8 cellular contexts compared by ENCODE assay signal in the genomic region with DNA sequence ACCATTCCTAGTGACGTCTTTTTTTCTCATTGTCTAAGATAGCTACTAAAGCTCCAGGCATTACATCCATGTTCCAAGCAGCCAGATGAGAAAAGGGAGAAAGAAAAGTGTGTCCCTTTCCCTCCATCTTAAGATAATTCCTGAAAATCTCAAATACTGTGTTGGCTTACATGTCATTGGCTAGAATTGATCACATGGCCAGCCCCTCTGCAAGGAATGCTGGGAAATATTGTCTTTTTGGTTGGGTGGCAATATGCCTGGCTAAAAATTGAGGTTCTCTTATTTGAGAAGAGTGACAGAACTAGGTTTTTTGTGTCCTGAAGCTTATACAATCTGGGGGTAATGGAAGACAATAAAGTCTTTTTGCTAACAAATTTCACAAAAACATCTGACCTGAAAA.
"Had no signal": no experiment of that assay in that cellular context is flagged by ENCODE, and none has a peak within 500 bp of the region (broad histone marks: within the 10 kb centered on the region; RNA-seq: fewer than 3 reads in every experiment).

No MANE protein-coding gene starts in this region.

- ATAC-seq: GM12878 had no signal

- DNase-seq: GDM1, GF-D8 had no signal

- FAIRE-seq: G401.6, GM12878, GM12891, GM12892, GM18507, GM19239 had no signal

- H3K4me3 ChIP-seq: GM12878 had no signal
